In the genomic region with DNA sequence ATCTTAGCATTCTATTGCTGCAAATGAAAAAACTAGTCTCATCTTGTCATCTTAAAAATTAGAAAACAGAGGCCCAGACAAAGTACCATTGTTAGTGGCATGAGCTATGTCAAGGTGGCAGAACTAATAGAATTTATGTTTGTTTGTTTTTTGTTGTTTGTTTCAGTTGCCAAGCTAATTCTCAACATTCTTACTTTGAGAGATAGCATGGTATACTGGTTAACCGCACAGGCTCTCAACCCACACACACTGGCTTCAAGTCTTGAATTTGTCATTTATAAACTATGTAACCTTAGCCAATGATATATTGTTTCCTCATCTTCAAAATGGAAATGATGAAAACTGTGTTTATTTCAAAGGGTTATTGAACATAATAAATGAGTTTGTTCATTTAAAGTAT, we compare ENCODE assay signal across 20 cellular contexts.
DNase-seq lines count a peak whose midpoint lies in the region; ATAC-seq and TF ChIP-seq lines count a peak whose summit lies in the region.
"Had no signal": no experiment of that assay in that cellular context is flagged by ENCODE, and none has a peak within 500 bp of the region (broad histone marks: within the 10 kb centered on the region; RNA-seq: fewer than 3 reads in every experiment).

No MANE protein-coding gene starts in this region.

- no peak overlapping the region for H2AFZ ChIP-seq in mesenchymal stem cell (ENCODE audit: low read depth, low read length)

- H4K8ac ChIP-seq in mesenchymal stem cell (ENCODE audit: low read length), result no peak overlapping the region

- no peak overlapping the region for H2BK5ac ChIP-seq in mesenchymal stem cell (ENCODE audit: low read depth, low read length, poor library complexity, severe bottlenecking)

- no peak overlapping the region for H3K27ac ChIP-seq in mesenchymal stem cell (ENCODE audit: low read length, poor library complexity, severe bottlenecking)
- H3K27ac ChIP-seq: adrenal gland, stomach, upper lobe of right lung had no signal

- peak overlapping the region; percentile 54 for H3K9ac ChIP-seq in mesenchymal stem cell (ENCODE audit: low read length)

- WGBS in mesenchymal stem cell, result no CpG with 5 or more reads among the region's 1 CpG

- H3K4me3 ChIP-seq in cardiac fibroblast (replicated peaks in 1 of 2; ENCODE audit: low read depth in 2 of 2, low read length in 2 of 2) (no peak overlapping the region), mesenchymal stem cell (ENCODE audit: insufficient read depth in 1 of 2, low read depth in 1 of 2, low read length in 2 of 2) (no peak overlapping the region)
- H3K4me3 ChIP-seq: adrenal gland, stomach, upper lobe of right lung had no signal

- no peaks in the 10 kb centered on the region for H3K79me1 ChIP-seq in mesenchymal stem cell (replicated peaks; ENCODE audit: low read length, poor library complexity, severe bottlenecking)

- no peak overlapping the region for H3K18ac ChIP-seq in mesenchymal stem cell (ENCODE audit: low read depth in 1 of 2, low read length in 2 of 2)

- TF ChIP-seq CTCF in cardiac fibroblast (IDR thresholded peaks at IDR 0.05; ENCODE audit: low read depth, low read length), result no peak

- no peaks in the 10 kb centered on the region for H3K9me3 ChIP-seq in mesenchymal stem cell (ENCODE audit: control insufficient read depth, low read length)
- H3K9me3 ChIP-seq: adrenal gland, stomach, upper lobe of right lung had no signal

- DNase-seq in AG20443 (ENCODE audit: low spot score) (peak; percentile 28), LHCN-M2 (ENCODE audit: low read depth) (peak; percentile 62), cardiac fibroblast (ENCODE audit: low read depth in 2 of 2) (peak; percentile 61 to 77), mesenchymal stem cell (peak; percentile 48), NCI-H69 (lab: John Stamatoyannopoulos, UW) (no peak), NOMO-1 (lab: John Stamatoyannopoulos, UW; ENCODE audit: unreplicated experiment in 2 of 2) (no peak), inferior parietal cortex (ENCODE audit: extremely low spot score) (no peak)
- DNase-seq: adrenal gland; CD8-positive, alpha-beta memory T cell; effector memory CD8-positive, alpha-beta T cell; left ventricle myocardium superior; NCI-H774; PC-3; stimulated activated CD4-positive, alpha-beta T cell treated with anti-CD3 and anti-CD28 coated beads, Interleukin-2, amount 100 ng/mL, for 24 hours; stomach; T-helper 9 cell; upper lobe of right lung had no signal

- H3K23ac ChIP-seq in mesenchymal stem cell (ENCODE audit: low read length in 2 of 2), result no peak overlapping the region

- H3K14ac ChIP-seq in mesenchymal stem cell (ENCODE audit: low read length in 2 of 2), result no peak overlapping the region

- no peak overlapping the region for H2BK120ac ChIP-seq in mesenchymal stem cell (ENCODE audit: low read depth, low read length)

- no peaks in the 10 kb centered on the region for H3K36me3 ChIP-seq in mesenchymal stem cell (ENCODE audit: control insufficient read depth in 1 of 2, insufficient read depth in 2 of 2, low read depth in 1 of 2, low read length in 2 of 2)
- H3K36me3 ChIP-seq: adrenal gland, stomach, upper lobe of right lung had no signal

- H3K27me3 ChIP-seq in mesenchymal stem cell (ENCODE audit: control insufficient read depth in 1 of 2, insufficient read depth in 1 of 2, low read length in 2 of 2), result no peaks in the 10 kb centered on the region
- H3K27me3 ChIP-seq: adrenal gland, stomach, upper lobe of right lung had no signal

- H3K4me1 ChIP-seq in mesenchymal stem cell (ENCODE audit: control insufficient read depth, insufficient read depth, low read depth, low read length), result no peaks in the 10 kb centered on the region
- H3K4me1 ChIP-seq: adrenal gland, stomach, upper lobe of right lung had no signal

- no peak overlapping the region for H4K91ac ChIP-seq in mesenchymal stem cell (ENCODE audit: low read length)

- no peak overlapping the region for H3K4me2 ChIP-seq in mesenchymal stem cell (ENCODE audit: low read length, poor library complexity, severe bottlenecking)

- H2AK5ac ChIP-seq in mesenchymal stem cell (ENCODE audit: low read length, severe bottlenecking), result no peak overlapping the region

- no peak overlapping the region for H3K4ac ChIP-seq in mesenchymal stem cell (ENCODE audit: low read depth in 1 of 2, low read length in 2 of 2)

- no peak for ATAC-seq in GM19328 (IDR thresholded peaks at IDR 0.05; ENCODE audit: unreplicated experiment)
- ATAC-seq: activated CD4-positive, CD25-positive, alpha-beta regulatory T cell treated with anti-CD3 and anti-CD28 coated beads, Interleukin-2, amount 50 U/mL, for 24 hours; effector memory CD8-positive, alpha-beta T cell; left ventricle myocardium superior; PC-3; sciatic nerve; upper lobe of right lung had no signal

- H2BK15ac ChIP-seq in mesenchymal stem cell (ENCODE audit: low read depth, poor library complexity, severe bottlenecking), result no peak overlapping the region

- H2BK12ac ChIP-seq in mesenchymal stem cell (ENCODE audit: low read length in 2 of 2), result no peak overlapping the region

Comparison
In these comparisons a context has a peak if more than half of its experiments do, and no peak if none do; other contexts are left out.
1. DNase-seq: peak in AG20443 (single experiment), LHCN-M2 (single experiment), cardiac fibroblast (2 of 2) and mesenchymal stem cell (single experiment); none in NCI-H69 (single experiment), NOMO-1 (0 of 2) and inferior parietal cortex (single experiment).